Comparison of ENCODE assay signal across 7 cellular contexts in the genomic region with DNA sequence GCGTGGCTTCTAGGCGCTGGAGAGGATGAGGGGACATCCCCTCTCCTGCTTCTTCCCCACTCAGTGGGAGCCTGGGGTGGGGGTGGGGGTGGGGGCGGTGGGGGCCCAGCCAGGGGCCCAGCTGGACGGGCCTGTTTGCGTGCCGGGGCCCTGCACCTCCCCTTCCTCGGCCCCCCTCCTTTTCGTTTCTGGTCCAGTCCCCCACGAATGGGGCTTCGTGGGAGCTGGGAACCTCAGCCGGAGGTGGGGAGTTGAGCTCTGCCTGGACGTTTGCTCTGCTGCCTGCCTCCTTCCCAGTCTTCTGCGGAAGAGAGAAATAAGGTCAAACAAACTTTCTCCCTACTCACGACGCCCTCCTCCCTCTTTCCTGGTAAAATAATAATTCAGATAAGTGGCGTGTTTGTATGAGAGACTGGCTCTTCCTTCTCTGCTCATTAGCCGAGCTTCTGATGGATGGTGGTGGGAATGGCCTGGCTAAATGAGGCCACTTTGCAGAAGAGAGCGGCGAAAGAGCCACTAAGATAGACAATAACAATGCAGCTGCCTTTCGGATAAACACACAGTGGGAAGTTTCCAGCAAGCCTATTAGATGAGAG. TPM values are rescaled to one million over a fixed set of nuclear protein-coding genes. Genes with fewer than 3 reads are reported as not detected.
DNase-seq lines count a peak whose midpoint lies in the region; ATAC-seq, FAIRE-seq and TF ChIP-seq lines count a peak whose summit lies in the region.

No MANE protein-coding gene starts in this region.

- FAIRE-seq in kidney (lab: Jason Lieb, UNC), result no peak

- H3K27me3 ChIP-seq in Panc1 (ENCODE audit: control insufficient read depth, insufficient read depth, low read length), result no peaks in the 10 kb centered on the region

- no peak for DNase-seq in Panc1 (ENCODE audit: low read depth, low spot score)
- peak; percentile 30 to 52 for DNase-seq in cardiac fibroblast (ENCODE audit: low read depth in 2 of 2)
- DNase-seq in kidney, result peak; percentile 71
- peak; percentile 3 for DNase-seq in stimulated activated CD4-positive, alpha-beta T cell treated with anti-CD3 and anti-CD28 coated beads, Interleukin-1b, Interleukin-23, amount 100 ng/mL, for 48 hours

- H3K4me3 ChIP-seq in GM08714 (ENCODE audit: low read length), result peak overlapping the region; percentile 87
- H3K4me3 ChIP-seq in Panc1 (ENCODE audit: low read depth in 2 of 2, low read length in 2 of 2), result peak overlapping the region; percentile 69 to 82
- peak overlapping the region; percentile 80 to 82 for H3K4me3 ChIP-seq in cardiac fibroblast (replicated peaks in 1 of 2; ENCODE audit: low read depth in 2 of 2, low read length in 2 of 2)
- peak overlapping the region; percentile 68 to 72 for H3K4me3 ChIP-seq in kidney (ENCODE audit: low read length in 2 of 2)

- BruUV-seq in Panc1 (replicated peaks; lab: Mats Ljungman, UMichigan), result no TSS peak

- in situ Hi-C loops in Panc1 (cut with HindIII; ENCODE audit: low pct_unique_long_range_greater_than_20kb, low sequenced_read_pairs), result no loop called here

- H3K27ac ChIP-seq in Panc1 (ENCODE audit: low read length) (peak overlapping the region; percentile 95), kidney (ENCODE audit: low read depth in 2 of 2, low read length in 2 of 2) (peak overlapping the region; percentile 63 to 72)

- POLR2A ChIA-PET in Panc1 (lab: Charles Lee), result no interaction called here

- intact Hi-C loops in Panc1 (cut with micrococcal nuclease; ENCODE audit: unreplicated experiment) (no loop called here), kidney (cut with DNase I) (no loop called here)

- ATAC-seq in HG02852 (IDR thresholded peaks at IDR 0.05; ENCODE audit: unreplicated experiment), result peak; percentile 5
- peak; percentile 34 for ATAC-seq in Panc1
- no peak for ATAC-seq in HG03342 (IDR thresholded peaks at IDR 0.05; ENCODE audit: unreplicated experiment)

- CTCF ChIA-PET in Panc1 (lab: Charles Lee), result no interaction called here

- peaks cover 3% of the 10 kb centered on the region for H3K36me3 ChIP-seq in Panc1 (ENCODE audit: control insufficient read depth, insufficient read depth, low read length)
- peaks cover 0 to 3% of the 10 kb centered on the region in 2 donors for H3K36me3 ChIP-seq in kidney (ENCODE audit: control insufficient read depth in 1 of 2, insufficient read depth in 2 of 2, low read length in 2 of 2)

- H3K9me3 ChIP-seq in Panc1 (ENCODE audit: control insufficient read depth, insufficient read depth, low read depth, low read length), result no peaks in the 10 kb centered on the region
- H3K9me3 ChIP-seq in kidney (ENCODE audit: control insufficient read depth in 1 of 2, low read length in 2 of 2), result no peaks in the 10 kb centered on the region

- TF ChIP-seq CTCF in Panc1 (IDR thresholded peaks at IDR 0.05) (no peak), cardiac fibroblast (IDR thresholded peaks at IDR 0.05; ENCODE audit: low read depth, low read length) (no peak), kidney (IDR thresholded peaks at IDR 0.05; ENCODE audit: borderline replicate concordance, extremely low read depth, insufficient read depth) (no peak)

- H3K9ac ChIP-seq in kidney (ENCODE audit: low read length in 2 of 2), result peak overlapping the region; percentile 30 to 72

- H3K4me1 ChIP-seq in Panc1 (ENCODE audit: control insufficient read depth, insufficient read depth, low read length) (peaks cover 28% of the 10 kb centered on the region), kidney (ENCODE audit: control insufficient read depth in 1 of 2, insufficient read depth in 1 of 2, low read depth in 1 of 2, low read length in 2 of 2) (peaks cover 3% of the 10 kb centered on the region in 2 donors)

RNA-seq across cellular contexts. Expression of a gene that starts 0.8 kb away (rescaled TPM):
- total RNA-seq in Panc1 (2021; ENCODE audit: unreplicated experiment), result 65.6 TPM
- 50.7 TPM for polyA plus RNA-seq in Panc1 (2012; ENCODE audit: insufficient read length)
- 35.2 TPM for total RNA-seq in kidney
- 27.7 TPM for polyA plus RNA-seq in kidney (ENCODE audit: insufficient read depth, low read depth, low replicate concordance)
